ENCODE assay signal across 9 cellular contexts in genomic region chr9:97398999-97399758, GRCh38. TPM values are rescaled to one million over a fixed set of nuclear protein-coding genes. Genes with fewer than 3 reads are reported as not detected.
A peak's percentile ranks its signal among the peaks of the same experiment; 100 is the strongest.
DNase-seq lines count a peak whose midpoint lies in the region; ATAC-seq lines count a peak whose summit lies in the region.
"Had no signal": no experiment of that assay in that cellular context is flagged by ENCODE, and none has a peak within 500 bp of the region (broad histone marks: within the 10 kb centered on the region; RNA-seq: fewer than 3 reads in every experiment).

No MANE protein-coding gene starts in this region.

- no peak overlapping the region for H3K18ac ChIP-seq in mesenchymal stem cell (ENCODE audit: low read depth in 1 of 2, low read length in 2 of 2)

- H3K9me3 Mint-ChIP-seq in activated CD4-positive, alpha-beta T cell treated with anti-CD3 and anti-CD28 coated beads, Interleukin-2, amount 10 ng/mL, durations not matched to agents 7 days and 5 days = peaks cover 6% of the 10 kb centered on the region

- no peaks in the 10 kb centered on the region for H3K27me3 ChIP-seq in mesenchymal stem cell (ENCODE audit: control insufficient read depth in 1 of 2, insufficient read depth in 1 of 2, low read length in 2 of 2)

- no peak overlapping the region for H2BK120ac ChIP-seq in mesenchymal stem cell (ENCODE audit: low read depth, low read length)

- H3K4me1 ChIP-seq in mesenchymal stem cell (ENCODE audit: control insufficient read depth, insufficient read depth, low read depth, low read length) = peaks cover 6% of the 10 kb centered on the region

- H2BK12ac ChIP-seq in mesenchymal stem cell (ENCODE audit: low read length in 2 of 2) = no peak overlapping the region

- H3K27ac Mint-ChIP-seq in activated CD4-positive, alpha-beta T cell treated with anti-CD3 and anti-CD28 coated beads, Interleukin-2, amount 10 ng/mL, durations not matched to agents 7 days and 5 days = no peak overlapping the region

- no peak overlapping the region for H3K23ac ChIP-seq in mesenchymal stem cell (ENCODE audit: low read length in 2 of 2)

- H3K36me3 Mint-ChIP-seq in activated CD4-positive, alpha-beta T cell treated with anti-CD3 and anti-CD28 coated beads, Interleukin-2, amount 10 ng/mL, durations not matched to agents 7 days and 5 days (ENCODE audit: low read depth) = no peaks in the 10 kb centered on the region

- no peak overlapping the region for H4K91ac ChIP-seq in mesenchymal stem cell (ENCODE audit: low read length)

- no peaks in the 10 kb centered on the region for H3K36me3 ChIP-seq in mesenchymal stem cell (ENCODE audit: control insufficient read depth in 1 of 2, insufficient read depth in 2 of 2, low read depth in 1 of 2, low read length in 2 of 2)

- H3K9ac ChIP-seq in mesenchymal stem cell (ENCODE audit: low read length) = no peak overlapping the region

- peaks cover 8% of the 10 kb centered on the region for H3K9me3 ChIP-seq in mesenchymal stem cell (ENCODE audit: control insufficient read depth, low read length)

- peaks cover 26% of the 10 kb centered on the region for H3K4me1 Mint-ChIP-seq in activated CD4-positive, alpha-beta T cell treated with anti-CD3 and anti-CD28 coated beads, Interleukin-2, amount 10 ng/mL, durations not matched to agents 7 days and 5 days

- WGBS in mesenchymal stem cell = 37% methylated on average over 18 of the region's 20 CpGs

- H2AK5ac ChIP-seq in mesenchymal stem cell (ENCODE audit: low read length, severe bottlenecking) = no peak overlapping the region

- no peak overlapping the region for H3K4me3 Mint-ChIP-seq in activated CD4-positive, alpha-beta T cell treated with anti-CD3 and anti-CD28 coated beads, Interleukin-2, amount 10 ng/mL, durations not matched to agents 7 days and 5 days

- H3K27me3 Mint-ChIP-seq in activated CD4-positive, alpha-beta T cell treated with anti-CD3 and anti-CD28 coated beads, Interleukin-2, amount 10 ng/mL, durations not matched to agents 7 days and 5 days = peaks cover 46% of the 10 kb centered on the region

- POLR2A ChIA-PET in activated CD4-positive, alpha-beta T cell treated with anti-CD3 and anti-CD28 coated beads, Interleukin-2, amount 10 ng/mL, durations not matched to agents 7 days and 5 days (lab: Charles Lee) = no interaction called here

- no peak overlapping the region for H2BK5ac ChIP-seq in mesenchymal stem cell (ENCODE audit: low read depth, low read length, poor library complexity, severe bottlenecking)

- peak; percentile 62 for ATAC-seq in GM21381 (IDR thresholded peaks at IDR 0.05; ENCODE audit: unreplicated experiment)

- H3K4ac ChIP-seq in mesenchymal stem cell (ENCODE audit: low read depth in 1 of 2, low read length in 2 of 2) = no peak overlapping the region

- H3K14ac ChIP-seq in mesenchymal stem cell (ENCODE audit: low read length in 2 of 2) = no peak overlapping the region

- H3K4me2 ChIP-seq in mesenchymal stem cell (ENCODE audit: low read length, poor library complexity, severe bottlenecking) = no peak overlapping the region

- CTCF ChIA-PET in activated CD4-positive, alpha-beta T cell treated with anti-CD3 and anti-CD28 coated beads, Interleukin-2, amount 10 ng/mL, durations not matched to agents 7 days and 5 days (lab: Charles Lee) = interaction anchor here (0.5 to 4.6 kb wide), 4 partner anchors 12 to 662 kb away, joined by 4 to 36 read pairs (median 4); partner anchors contain the start of gene TSTD2

- DNase-seq in Ammon's horn (ENCODE audit: low spot score) = peak; percentile 50
- DNase-seq in NCI-H2029 treated with DMSO at 0.1 percent for 48 hours (lab: John Stamatoyannopoulos, UW) = peak; percentile 33
- DNase-seq in activated CD4-positive, alpha-beta T cell treated with anti-CD3 and anti-CD28 coated beads, Interleukin-2, amount 10 ng/mL, durations not matched to agents 7 days and 5 days = peak; percentile 55
- DNase-seq in ecto neural progenitor cell (ENCODE audit: low spot score) = peak; percentile 81
- DNase-seq in mesenchymal stem cell = peak; percentile 51
- peak; percentile 36 to 46 for DNase-seq in stimulated activated CD8-positive, alpha-beta memory T cell treated with anti-CD3 and anti-CD28 coated beads, Interleukin-4, amount 100 ng/mL, for 1 hour (ENCODE audit: low read depth in 2 of 2, low spot score in 1 of 2)
- DNase-seq in COR-L47 (lab: John Stamatoyannopoulos, UW) = no peak

- H2BK15ac ChIP-seq in mesenchymal stem cell (ENCODE audit: low read depth, poor library complexity, severe bottlenecking) = no peak overlapping the region

- H2AFZ ChIP-seq in mesenchymal stem cell (ENCODE audit: low read depth, low read length) = no peak overlapping the region

- H3K27ac ChIP-seq in mesenchymal stem cell (ENCODE audit: low read length, poor library complexity, severe bottlenecking) = no peak overlapping the region
- H3K27ac ChIP-seq: skin epidermis had no signal

- H4K8ac ChIP-seq in mesenchymal stem cell (ENCODE audit: low read length) = no peak overlapping the region

- H3K4me3 ChIP-seq in mesenchymal stem cell (ENCODE audit: insufficient read depth in 1 of 2, low read depth in 1 of 2, low read length in 2 of 2) = no peak overlapping the region
- H3K4me3 ChIP-seq: skin epidermis had no signal

- no peaks in the 10 kb centered on the region for H3K79me1 ChIP-seq in mesenchymal stem cell (replicated peaks; ENCODE audit: low read length, poor library complexity, severe bottlenecking)

RNA-seq across cellular contexts. Expression of gene TDRD7, which starts 12.7 kb away (rescaled TPM):
- total RNA-seq in activated CD4-positive, alpha-beta T cell treated with anti-CD3 and anti-CD28 coated beads, Interleukin-2, amount 10 ng/mL, durations not matched to agents 7 days and 5 days = 10 to 100 TPM; 18.1 to 19.5 TPM
- 4.8 TPM for polyA plus RNA-seq in mesenchymal stem cell (2013, experiment 1 of 2)
- 4.8 TPM for polyA plus RNA-seq in mesenchymal stem cell (2013, experiment 2 of 2)
